In genomic region chr17:36849871-36850348, GRCh38 we compare ENCODE assay signal across 1 cellular context.
A peak's percentile ranks its signal among the peaks of the same experiment; 100 is the strongest.
TF ChIP-seq lines count a peak whose summit lies in the region.

No MANE protein-coding gene starts in this region.

TF ChIP-seq in HEK293, 187 proteins besides CTCF, POLR2A, EP300 and RAD21 (continued from another document):
- TF ChIP-seq PRDM1 (tag by site-specific recombination; IDR thresholded peaks at IDR 0.05) (peak; percentile 45), MYNN (tag by site-specific recombination; IDR thresholded peaks at IDR 0.05; ENCODE audit: borderline replicate concordance) (peak; percentile 86; the same call in 1 of the 2 replicates), ZNF791 (tag by site-specific recombination; IDR thresholded peaks at IDR 0.05) (no peak), ZNF266 (tag by site-specific recombination; IDR thresholded peaks at IDR 0.05; ENCODE audit: low read depth) (no peak), EGR2 (tag by site-specific recombination; IDR thresholded peaks at IDR 0.05; ENCODE audit: low read depth) (peak; percentile 67), SP2 (tag by site-specific recombination; IDR thresholded peaks at IDR 0.05) (peak; percentile 26), SP7 (tag by site-specific recombination; IDR thresholded peaks at IDR 0.05) (peak; percentile 36; the same call in 1 of the 2 replicates), ZNF398 (tag by site-specific recombination; IDR thresholded peaks at IDR 0.05) (peak; percentile 60)
